In genomic region chr20:680638-681037, GRCh38 we compare ENCODE assay signal across 30 cellular contexts. TPM values are rescaled to one million over a fixed set of nuclear protein-coding genes. Genes with fewer than 3 reads are reported as not detected.
"Had no signal": no experiment of that assay in that cellular context is flagged by ENCODE, and none has a peak within 500 bp of the region (broad histone marks: within the 10 kb centered on the region; RNA-seq: fewer than 3 reads in every experiment).

No MANE protein-coding gene starts in this region.

- H3K4me2 ChIP-seq: hepatocyte, smooth muscle cell had no signal

- H3K4me1 ChIP-seq: foreskin keratinocyte had no signal

- H3K9ac ChIP-seq: parathyroid adenoma had no signal

- H3K27me3 ChIP-seq: testis had no signal

- H3K27ac ChIP-seq: coronary artery, esophagus muscularis mucosa, foreskin keratinocyte, gastroesophageal sphincter, heart left ventricle, hepatocyte, neutrophil, parathyroid adenoma, testis, tibial artery had no signal

- DNase-seq: dermis blood vessel endothelial cell; effector memory CD4-positive, alpha-beta T cell; foreskin keratinocyte; heart left ventricle; kidney; natural killer cell; stimulated activated CD4-positive, alpha-beta T cell treated with anti-CD3 and anti-CD28 coated beads, Interleukin-2, amount 100 ng/mL, for 24 hours; stimulated activated CD4-positive, alpha-beta T cell treated with anti-CD3 and anti-CD28 coated beads, Interleukin-4, amount 100 ng/mL, for 4 hours; stimulated activated naive CD8-positive, alpha-beta T cell treated with anti-CD3 and anti-CD28 coated beads, Interleukin-15, Interleukin-2, amounts not matched to agents 100 U/mL and 50 U/mL, for 24 hours; substantia nigra; testis; tibial artery had no signal

- H3K79me2 ChIP-seq: hepatocyte, parathyroid adenoma had no signal

- H3K36me3 ChIP-seq: esophagus muscularis mucosa, gastroesophageal sphincter, heart left ventricle, neutrophil, tibial artery had no signal

- H3K4me3 ChIP-seq: coronary artery, esophagus muscularis mucosa, gastroesophageal sphincter, heart left ventricle, hepatocyte, lung, smooth muscle cell, testis, tibial artery had no signal

- ATAC-seq: foreskin keratinocyte; gastroesophageal sphincter; heart left ventricle; left lobe of liver; natural killer cell; sciatic nerve; stimulated activated naive CD8-positive, alpha-beta T cell treated with anti-CD3 and anti-CD28 coated beads, Interleukin-15, Interleukin-2, amounts not matched to agents 100 U/mL and 50 U/mL, for 24 hours had no signal

- H2AFZ ChIP-seq: hepatocyte, parathyroid adenoma had no signal

- FAIRE-seq: endothelial cell of umbilical vein, kidney had no signal

- H3K9me3 ChIP-seq: esophagus muscularis mucosa, gastroesophageal sphincter, heart left ventricle, neutrophil, testis, tibial artery had no signal

RNA-seq across cellular contexts. Expression of gene SCRT2, which starts 5.0 kb away (rescaled TPM):
- total RNA-seq: dermis blood vessel endothelial cell, endothelial cell of umbilical vein, epithelial cell of proximal tubule, esophagus muscularis mucosa, fibroblast of lung, foreskin keratinocyte, gastroesophageal sphincter, heart left ventricle, hepatocyte, kidney, left lobe of liver, liver, lung, mononuclear cell, natural killer cell, omental fat pad, progenitor cell of endocrine pancreas, sciatic nerve, smooth muscle cell, urinary bladder had no signal
- polyA plus RNA-seq: endothelial cell of umbilical vein, fibroblast of lung, foreskin keratinocyte, heart left ventricle, hepatocyte, liver, lung, smooth muscle cell, urinary bladder had no signal
